1 cellular context compared by ENCODE assay signal in genomic region chr11:71977743-71978418, GRCh38.
TF ChIP-seq lines count a peak whose summit lies in the region.

No MANE protein-coding gene starts in this region.

TF ChIP-seq in H1, 55 proteins besides CTCF, POLR2A, EP300 and RAD21:
- TF ChIP-seq JUN (IDR thresholded peaks at IDR 0.05; ENCODE audit: low read depth, low read length) (no peak), E2F6 (IDR thresholded peaks at IDR 0.05) (no peak), SRF (IDR thresholded peaks at IDR 0.05; ENCODE audit: low read depth, low read length) (no peak)
